In genomic region chr4:40628888-40629287, GRCh38 we compare ENCODE assay signal across 8 cellular contexts. TPM values are rescaled to one million over a fixed set of nuclear protein-coding genes. Genes with fewer than 3 reads are reported as not detected.
DNase-seq lines count a peak whose midpoint lies in the region; ATAC-seq, FAIRE-seq and TF ChIP-seq lines count a peak whose summit lies in the region.

No MANE protein-coding gene starts in this region.

- H3K36me3 ChIP-seq in DOHH2 (ENCODE audit: control insufficient read depth, low read length) (no peaks in the 10 kb centered on the region), pancreas (no peaks in the 10 kb centered on the region)

- peak; percentile 67 for FAIRE-seq in pancreas (lab: Jason Lieb, UNC)

- H3K9me3 ChIP-seq in DOHH2 (ENCODE audit: control insufficient read depth, insufficient read depth, low read length): no peaks in the 10 kb centered on the region
- H3K9me3 ChIP-seq in pancreas: no peaks in the 10 kb centered on the region

- peak overlapping the region; percentile 92 for H3K4me2 ChIP-seq in DOHH2 (ENCODE audit: low read length)

- H3K4me1 ChIP-seq in DOHH2 (ENCODE audit: control insufficient read depth, low read length) (peaks cover 25% of the 10 kb centered on the region), pancreas (peaks cover 5 to 20% (median 11%) of the 10 kb centered on the region in 3 donors)

- no peaks in the 10 kb centered on the region for H3K9me2 ChIP-seq in DOHH2 (replicated peaks; ENCODE audit: control insufficient read depth, low read length)

- H3K27me3 ChIP-seq in DOHH2 (ENCODE audit: control insufficient read depth, low read length): peaks cover 41% of the 10 kb centered on the region
- H3K27me3 ChIP-seq in pancreas: no peaks in the 10 kb centered on the region

- ATAC-seq in esophagus mucosa (peak; percentile 8), pancreas (peak in 3 of 4 donors; percentile 10 to 26 (median 25)), HG03097 (IDR thresholded peaks at IDR 0.05; ENCODE audit: low FRiP score, unreplicated experiment) (no peak)

- 3 to 6% methylated on average over 5 to 6 of the region's 6 CpGs for WGBS in pancreas, 2 donors

- no peak for TF ChIP-seq CTCF in DOHH2 (IDR thresholded peaks at IDR 0.05; ENCODE audit: low read depth, low read length, poor library complexity, severe bottlenecking)
- no peak for TF ChIP-seq CTCF in pancreas (IDR thresholded peaks at IDR 0.05)

- H3K4me3 ChIP-seq in DOHH2 (ENCODE audit: low read length) (peak overlapping the region; percentile 75), pancreas (peak overlapping the region; percentile 36 to 79 (median 54))

- no peaks in the 10 kb centered on the region for H3K79me2 ChIP-seq in DOHH2 (ENCODE audit: control insufficient read depth, low read length)

- DNase-seq in pancreas (no peak), OCI-M1 (lab: John Stamatoyannopoulos, UW) (no peak), SKM-1 (lab: John Stamatoyannopoulos, UW; ENCODE audit: unreplicated experiment) (no peak)
- DNase-seq in stimulated activated CD4-positive, alpha-beta T cell treated with anti-CD3 and anti-CD28 coated beads, Interleukin-4, amount 100 ng/mL, for 4 hours: no peak

- H3K27ac ChIP-seq in DOHH2 (ENCODE audit: low read depth, low read length): no peak overlapping the region
- H3K27ac ChIP-seq in pancreas: peak overlapping the region; percentile 84 to 99 (median 95)

- H4K20me1 ChIP-seq in DOHH2 (ENCODE audit: control insufficient read depth, insufficient read depth, low read depth, low read length): no peaks in the 10 kb centered on the region

- 0 out of 2 replicates have a peak, but pooled peaks cover 3% of the 10 kb centered on the region for H3F3A ChIP-seq in DOHH2 (ENCODE audit: control insufficient read depth, insufficient read depth)

- intact Hi-C loops in pancreas (cut with DNase I): no loop called here

TF ChIP-seq in PFSK-1, 5 proteins besides CTCF, POLR2A, EP300 and RAD21:
- TF ChIP-seq TAF1 (IDR thresholded peaks at IDR 0.05; ENCODE audit: borderline replicate concordance, insufficient read depth, low read length) (0 out of 2 replicates have a peak, but pooled peaks have one; percentile 18), REST (IDR thresholded peaks at IDR 0.05; ENCODE audit: insufficient read depth in 1 of 2, low read depth in 2 of 2, low read length in 2 of 2) (no peak), POLR2AphosphoS5 (IDR thresholded peaks at IDR 0.05; ENCODE audit: low read depth, low read length) (no peak)

RNA-seq across cellular contexts. Expression of gene RBM47, which starts 0.8 kb away (rescaled TPM):
- 29.2 TPM for polyA plus RNA-seq in PFSK-1 (2012; ENCODE audit: insufficient read length, low read depth)
- total RNA-seq in esophagus mucosa (70.6 TPM), pancreas (10 to 100 TPM; 25.7 to 59.6 (median 41.6) TPM)
- 10 to 100 TPM; 12.3 to 18.0 TPM for polyA plus RNA-seq in pancreas
